8 cellular contexts compared by ENCODE assay signal in genomic region chr15:70762469-70763119, GRCh38. TPM values are rescaled to one million over a fixed set of nuclear protein-coding genes. Genes with fewer than 3 reads are reported as not detected.
A peak's percentile ranks its signal among the peaks of the same experiment; 100 is the strongest.
DNase-seq lines count a peak whose midpoint lies in the region; ATAC-seq and TF ChIP-seq lines count a peak whose summit lies in the region.

No MANE protein-coding gene starts in this region.

- H3K27ac ChIP-seq in neutrophil, result no peak overlapping the region

- peaks cover 80% of the 10 kb centered on the region for H3K27me3 ChIP-seq in neutrophil

- DNase-seq in NCI-H748 (lab: John Stamatoyannopoulos, UW; ENCODE audit: unreplicated experiment) (peak; percentile 56), NCI-H748 treated with DMSO at 0.1 percent for 48 hours (lab: John Stamatoyannopoulos, UW) (no peak), HT1080 (ENCODE audit: low read depth) (peak; percentile 66), activated T-cell treated with anti-CD3 and anti-CD28 coated beads for 48 hours (ENCODE audit: low read depth) (peak; percentile 4), fibroblast of villous mesenchyme (ENCODE audit: low read depth) (peak; percentile 88), putamen (ENCODE audit: low spot score) (no peak)

- TF ChIP-seq CTCF in fibroblast of villous mesenchyme (IDR thresholded peaks at IDR 0.05; ENCODE audit: insufficient read depth, low read depth, low read length) (no peak), neutrophil (IDR thresholded peaks at IDR 0.05) (no peak)

- H3K4me3 ChIP-seq in fibroblast of villous mesenchyme (ENCODE audit: low read depth, low read length) (peak overlapping the region; percentile 94), neutrophil (ENCODE audit: low read depth in 1 of 2, low read length in 1 of 2) (peak overlapping the region; percentile 54 to 74)

- H3K9me3 ChIP-seq in neutrophil, result no peaks in the 10 kb centered on the region

- ATAC-seq in HG02763 (IDR thresholded peaks at IDR 0.05; ENCODE audit: unreplicated experiment), result no peak

- no peaks in the 10 kb centered on the region for H3K36me3 ChIP-seq in neutrophil

- peaks cover 15 to 22% of the 10 kb centered on the region in 2 experiments for H3K4me1 ChIP-seq in neutrophil (ENCODE audit: control insufficient read depth in 1 of 2, insufficient read depth in 1 of 2, low read depth in 1 of 2, low read length in 1 of 2)

RNA-seq across cellular contexts. Expression of gene UACA, which starts 0.8 kb away (rescaled TPM):
- 38.9 and 56.1 TPM in 2 replicates for total RNA-seq in HT1080 (2014; rRNA removed; shearing (Covaris generic))
- polyA plus RNA-seq in HT1080 (2015; cell fraction: cytosol; rRNA removed), result 30.4 and 40.3 TPM in 2 replicates
- 211 and 226 TPM in 2 replicates for polyA plus RNA-seq in HT1080 (2015; cell fraction: nucleus; rRNA removed)
- 160 TPM in 2 replicates for total RNA-seq in fibroblast of villous mesenchyme

Comparison
In these comparisons a context has a peak if more than half of its experiments do, and no peak if none do; other contexts are left out.
1. DNase-seq: peak in NCI-H748 (single experiment), HT1080 (single experiment), activated T-cell treated with anti-CD3 and anti-CD28 coated beads for 48 hours (single experiment) and fibroblast of villous mesenchyme (single experiment); none in NCI-H748 treated with DMSO at 0.1 percent for 48 hours (single experiment) and putamen (single experiment).